1 cellular context compared by ENCODE assay signal in the genomic region with DNA sequence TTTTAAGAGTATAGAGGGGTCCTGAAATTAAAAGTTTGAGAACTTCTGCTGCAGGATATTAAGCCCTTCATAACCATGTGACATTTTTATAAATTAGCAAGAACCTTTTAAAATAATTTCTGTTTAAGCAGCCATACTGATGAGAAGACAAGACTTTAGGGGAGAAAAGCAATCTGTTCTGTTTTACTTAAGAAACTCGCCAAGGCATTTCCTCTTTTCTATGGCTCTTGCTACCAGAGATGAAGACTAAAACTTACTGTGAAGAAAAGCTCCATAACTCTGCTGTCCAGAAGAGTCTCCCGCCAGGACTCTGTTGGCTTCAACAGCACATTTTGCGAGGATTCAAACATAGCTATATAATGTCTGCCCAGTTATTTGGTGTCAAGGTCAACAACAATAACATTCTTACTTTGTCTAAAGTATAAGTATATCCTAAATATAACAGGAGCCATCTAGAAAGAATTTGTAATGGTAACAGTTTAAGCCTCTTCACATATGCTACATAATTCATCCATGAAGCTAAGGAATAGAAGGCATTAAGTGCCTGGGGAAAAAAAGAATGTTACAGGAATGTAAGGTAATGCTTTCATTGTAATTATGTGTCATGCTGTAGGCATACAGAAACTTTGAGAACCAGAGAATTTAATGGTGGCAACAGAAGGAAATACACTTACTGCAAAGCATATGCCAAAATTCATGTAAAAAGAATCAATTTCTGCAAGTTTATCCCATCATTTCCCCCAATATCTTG.
TF ChIP-seq lines count a peak whose summit lies in the region.

No MANE protein-coding gene starts in this region.

TF ChIP-seq in WTC11, 78 proteins besides CTCF, POLR2A, EP300 and RAD21 (continued from another document):
- TF ChIP-seq IRF2 (CRISPR knock-in tag; IDR thresholded peaks at IDR 0.05; ENCODE audit: borderline replicate concordance, low read depth) (no peak), NFATC4 (CRISPR knock-in tag; IDR thresholded peaks at IDR 0.05) (no peak), FOXJ3 (CRISPR knock-in tag; IDR thresholded peaks at IDR 0.05; ENCODE audit: borderline replicate concordance) (no peak), ZBTB21 (CRISPR knock-in tag; IDR thresholded peaks at IDR 0.05; ENCODE audit: borderline replicate concordance) (no peak), ELF4 (CRISPR knock-in tag; IDR thresholded peaks at IDR 0.05; ENCODE audit: low read depth) (no peak), ZNF138 (CRISPR knock-in tag; conservative IDR thresholded peaks at IDR 0.05) (no peak), ETV6 (CRISPR knock-in tag; IDR thresholded peaks at IDR 0.05) (no peak), SMAD3 (CRISPR knock-in tag; IDR thresholded peaks at IDR 0.05; ENCODE audit: borderline replicate concordance) (no peak), ZNF423 (CRISPR knock-in tag; IDR thresholded peaks at IDR 0.05) (no peak)
- TF ChIP-seq, protein P1, sequence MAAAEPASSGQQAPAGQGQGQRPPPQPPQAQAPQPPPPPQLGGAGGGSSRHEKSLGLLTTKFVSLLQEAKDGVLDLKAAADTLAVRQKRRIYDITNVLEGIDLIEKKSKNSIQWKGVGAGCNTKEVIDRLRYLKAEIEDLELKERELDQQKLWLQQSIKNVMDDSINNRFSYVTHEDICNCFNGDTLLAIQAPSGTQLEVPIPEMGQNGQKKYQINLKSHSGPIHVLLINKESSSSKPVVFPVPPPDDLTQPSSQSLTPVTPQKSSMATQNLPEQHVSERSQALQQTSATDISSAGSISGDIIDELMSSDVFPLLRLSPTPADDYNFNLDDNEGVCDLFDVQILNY (CRISPR knock-in tag; IDR thresholded peaks at IDR 0.05) = no peak
- TF ChIP-seq, protein P2, sequence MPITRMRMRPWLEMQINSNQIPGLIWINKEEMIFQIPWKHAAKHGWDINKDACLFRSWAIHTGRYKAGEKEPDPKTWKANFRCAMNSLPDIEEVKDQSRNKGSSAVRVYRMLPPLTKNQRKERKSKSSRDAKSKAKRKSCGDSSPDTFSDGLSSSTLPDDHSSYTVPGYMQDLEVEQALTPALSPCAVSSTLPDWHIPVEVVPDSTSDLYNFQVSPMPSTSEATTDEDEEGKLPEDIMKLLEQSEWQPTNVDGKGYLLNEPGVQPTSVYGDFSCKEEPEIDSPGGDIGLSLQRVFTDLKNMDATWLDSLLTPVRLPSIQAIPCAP (CRISPR knock-in tag; IDR thresholded peaks at IDR 0.05) = no peak
- TF ChIP-seq, protein P3, sequence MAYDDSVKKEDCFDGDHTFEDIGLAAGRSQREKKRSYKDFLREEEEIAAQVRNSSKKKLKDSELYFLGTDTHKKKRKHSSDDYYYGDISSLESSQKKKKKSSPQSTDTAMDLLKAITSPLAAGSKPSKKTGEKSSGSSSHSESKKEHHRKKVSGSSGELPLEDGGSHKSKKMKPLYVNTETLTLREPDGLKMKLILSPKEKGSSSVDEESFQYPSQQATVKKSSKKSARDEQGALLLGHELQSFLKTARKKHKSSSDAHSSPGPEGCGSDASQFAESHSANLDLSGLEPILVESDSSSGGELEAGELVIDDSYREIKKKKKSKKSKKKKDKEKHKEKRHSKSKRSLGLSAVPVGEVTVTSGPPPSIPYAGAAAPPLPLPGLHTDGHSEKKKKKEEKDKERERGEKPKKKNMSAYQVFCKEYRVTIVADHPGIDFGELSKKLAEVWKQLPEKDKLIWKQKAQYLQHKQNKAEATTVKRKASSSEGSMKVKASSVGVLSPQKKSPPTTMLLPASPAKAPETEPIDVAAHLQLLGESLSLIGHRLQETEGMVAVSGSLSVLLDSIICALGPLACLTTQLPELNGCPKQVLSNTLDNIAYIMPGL (CRISPR knock-in tag; IDR thresholded peaks at IDR 0.05) = no peak
